Comparison of ENCODE assay signal across 13 cellular contexts in the genomic region with DNA sequence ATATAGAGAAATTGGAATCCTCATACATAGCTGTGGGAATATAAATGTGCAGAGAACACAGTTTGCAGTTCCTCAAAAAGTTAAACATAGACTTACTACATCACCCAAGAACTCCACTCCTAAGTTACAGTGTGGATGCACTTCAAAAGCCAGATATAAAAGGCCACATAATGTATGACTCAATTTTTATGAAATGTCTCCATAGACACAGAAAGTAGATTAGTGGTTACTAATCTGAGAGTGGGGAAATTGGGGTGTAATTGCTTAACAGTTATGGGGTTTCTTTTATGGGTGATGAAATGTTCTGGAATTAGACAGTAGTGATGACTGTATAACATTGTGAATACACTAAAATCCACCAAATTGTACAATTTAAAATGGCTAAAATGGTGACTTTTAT.
DNase-seq lines count a peak whose midpoint lies in the region; ATAC-seq and TF ChIP-seq lines count a peak whose summit lies in the region.
"Had no signal": no experiment of that assay in that cellular context is flagged by ENCODE, and none has a peak within 500 bp of the region (broad histone marks: within the 10 kb centered on the region; RNA-seq: fewer than 3 reads in every experiment).

No MANE protein-coding gene starts in this region.

- no peak overlapping the region for H3K4me3 Mint-ChIP-seq in natural killer cell
- H3K4me3 Mint-ChIP-seq: activated CD4-positive, alpha-beta memory T cell treated with anti-CD3 and anti-CD28 coated beads, Interleukin-2, amount 10 ng/mL, durations not matched to agents 7 days and 5 days; neural progenitor cell; T-cell had no signal

- no peak overlapping the region for H2BK20ac ChIP-seq in IMR-90 (ENCODE audit: low read depth, low read length)

- no peaks in the 10 kb centered on the region for H3K9me3 Mint-ChIP-seq in natural killer cell
- H3K9me3 Mint-ChIP-seq: activated CD4-positive, alpha-beta memory T cell treated with anti-CD3 and anti-CD28 coated beads, Interleukin-2, amount 10 ng/mL, durations not matched to agents 7 days and 5 days; neural progenitor cell; T-cell had no signal

- H3K36me3 ChIP-seq in IMR-90 (ENCODE audit: control insufficient read depth, insufficient read depth, low read length): peaks cover 22% of the 10 kb centered on the region
- H3K36me3 ChIP-seq in mammary epithelial cell (ENCODE audit: insufficient read depth, low read length): peaks cover 12% of the 10 kb centered on the region
- peaks cover 0 to 38% (median 21%) of the 10 kb centered on the region in 4 donors for H3K36me3 ChIP-seq in right lobe of liver

- H3K4me1 ChIP-seq in IMR-90 (ENCODE audit: control insufficient read depth, insufficient read depth, low read length) (no peaks in the 10 kb centered on the region), mammary epithelial cell (ENCODE audit: insufficient read depth, low read length) (peaks cover 3% of the 10 kb centered on the region), right lobe of liver (no peaks in the 10 kb centered on the region)
- H3K4me1 ChIP-seq: neural progenitor cell had no signal

- no peak overlapping the region for H3K4me3 ChIP-seq in IMR-90 (ENCODE audit: insufficient read depth, low read depth, low read length)
- H3K4me3 ChIP-seq in mammary epithelial cell (replicated peaks in 1 of 3; ENCODE audit: insufficient read depth in 1 of 3, low read depth in 2 of 3, low read length in 3 of 3): no peak overlapping the region
- no peak overlapping the region for H3K4me3 ChIP-seq in right lobe of liver
- H3K4me3 ChIP-seq: neural progenitor cell had no signal

- no peak overlapping the region for H4K8ac ChIP-seq in IMR-90 (ENCODE audit: low read depth in 2 of 2, low read length in 2 of 2)

- intact Hi-C loops in IMR-90 (cut with micrococcal nuclease): no loop called here
- intact Hi-C loops in mammary epithelial cell (cut with micrococcal nuclease): loop anchor here (5.0 kb wide), 1 partner anchor 52 kb away; no protein-coding TSS in a partner anchor
- intact Hi-C loops in natural killer cell (cut with micrococcal nuclease): no loop called here
- intact Hi-C loops in right lobe of liver (cut with DNase I): no loop called here

- H3K9me3 ChIP-seq in IMR-90 (ENCODE audit: control insufficient read depth, insufficient read depth, low read length) (no peaks in the 10 kb centered on the region), mammary epithelial cell (replicated peaks; ENCODE audit: insufficient read depth, low read length) (no peaks in the 10 kb centered on the region), right lobe of liver (no peaks in the 10 kb centered on the region)

- H3K27me3 Mint-ChIP-seq in natural killer cell (ENCODE audit: low read depth in 2 of 2): no peaks in the 10 kb centered on the region
- H3K27me3 Mint-ChIP-seq: activated CD4-positive, alpha-beta memory T cell treated with anti-CD3 and anti-CD28 coated beads, Interleukin-2, amount 10 ng/mL, durations not matched to agents 7 days and 5 days; T-cell had no signal

- no peak overlapping the region for H2AK5ac ChIP-seq in IMR-90 (ENCODE audit: low read depth, low read length)

- POLR2A ChIA-PET in IMR-90 (lab: Charles Lee; ENCODE audit: unreplicated experiment): no interaction called here

- no TSS peak for BruUV-seq in IMR-90 (replicated peaks; lab: Mats Ljungman, UMichigan)
- no TSS peak for BruUV-seq in mammary epithelial cell (replicated peaks; lab: Mats Ljungman, UMichigan)

- TF ChIP-seq RAD21 in IMR-90 (IDR thresholded peaks at IDR 0.05; ENCODE audit: low read length): no peak

- peak; percentile 64 for ATAC-seq in IMR-90 (ENCODE audit: low read depth)
- ATAC-seq in natural killer cell: peak in 2 of 3 donors; percentile 22 to 68
- no peak for ATAC-seq in right lobe of liver
- no peak for ATAC-seq in HG03432 (IDR thresholded peaks at IDR 0.05; ENCODE audit: unreplicated experiment)
- ATAC-seq: T-cell had no signal

- peak overlapping the region; percentile 70 to 76 for H3K27ac Mint-ChIP-seq in natural killer cell
- H3K27ac Mint-ChIP-seq: activated CD4-positive, alpha-beta memory T cell treated with anti-CD3 and anti-CD28 coated beads, Interleukin-2, amount 10 ng/mL, durations not matched to agents 7 days and 5 days; neural progenitor cell; T-cell had no signal

- H3K56ac ChIP-seq in IMR-90 (ENCODE audit: extremely low read depth, insufficient read depth, low read length): no peak overlapping the region

- no peaks in the 10 kb centered on the region for H3K27me3 ChIP-seq in IMR-90 (ENCODE audit: control insufficient read depth, insufficient read depth, low read length)
- no peaks in the 10 kb centered on the region for H3K27me3 ChIP-seq in mammary epithelial cell (ENCODE audit: insufficient read depth, low read length)
- no peaks in the 10 kb centered on the region for H3K27me3 ChIP-seq in right lobe of liver
- H3K27me3 ChIP-seq: neural progenitor cell had no signal

- H3K9ac ChIP-seq in IMR-90 (ENCODE audit: low read depth, low read length) (no peak overlapping the region), mammary epithelial cell (ENCODE audit: insufficient read depth, low read length) (no peak overlapping the region)
- H3K9ac ChIP-seq: neural progenitor cell had no signal

- H4K20me1 ChIP-seq in IMR-90 (ENCODE audit: insufficient read depth, low read length) (peaks cover 5% of the 10 kb centered on the region; the same call in 1 of the 2 replicates), mammary epithelial cell (ENCODE audit: insufficient read depth, low read length) (no peaks in the 10 kb centered on the region)

- no peak overlapping the region for H2BK5ac ChIP-seq in IMR-90 (ENCODE audit: low read depth, low read length, poor library complexity, severe bottlenecking)

- dilution Hi-C loops in IMR-90 (cut with HindIII; ENCODE audit: low sequenced_read_pairs, unreplicated experiment): no loop called here
- dilution Hi-C loops in mammary epithelial cell (cut with HindIII; ENCODE audit: low sequenced_read_pairs): no loop called here

- H3K23ac ChIP-seq in IMR-90 (ENCODE audit: low read depth, low read length): no peak overlapping the region

- in situ Hi-C loops in IMR-90 (cut with MboI; ENCODE audit: low sequenced_read_pairs) (no loop called here), mammary epithelial cell (cut with MboI; ENCODE audit: low sequenced_read_pairs in 2 of 2) (no loop called here)

- peaks cover 9% of the 10 kb centered on the region for H3K9me1 ChIP-seq in IMR-90 (ENCODE audit: insufficient read depth, low read length)

- H4K91ac ChIP-seq in IMR-90 (ENCODE audit: insufficient read depth, low read depth, low read length): no peak overlapping the region

- H3K4me2 ChIP-seq in IMR-90 (ENCODE audit: low read depth, low read length) (no peak overlapping the region), mammary epithelial cell (ENCODE audit: insufficient read depth, low read depth, low read length) (no peak overlapping the region)
- H3K4me2 ChIP-seq: neural progenitor cell had no signal

- no peak overlapping the region for H2BK15ac ChIP-seq in IMR-90 (ENCODE audit: low read depth, low read length)

- no peak overlapping the region for H3K4ac ChIP-seq in IMR-90 (ENCODE audit: low read depth, low read length)

- no peak overlapping the region for H3K18ac ChIP-seq in IMR-90 (ENCODE audit: low read depth, low read length)

- no peak overlapping the region for H4K5ac ChIP-seq in IMR-90 (ENCODE audit: low read depth, low read length)

- no peak overlapping the region for H2AFZ ChIP-seq in IMR-90 (replicated peaks; ENCODE audit: low read length, poor library complexity)
- H2AFZ ChIP-seq in mammary epithelial cell (ENCODE audit: low read depth, low read length): no peak overlapping the region
- H2AFZ ChIP-seq: neural progenitor cell had no signal

- H3K4me1 Mint-ChIP-seq in natural killer cell: peaks cover 44 to 48% of the 10 kb centered on the region in 2 donors
- H3K4me1 Mint-ChIP-seq: neural progenitor cell had no signal

- peaks cover 31% of the 10 kb centered on the region for H3K79me2 ChIP-seq in mammary epithelial cell (ENCODE audit: insufficient read depth, low read length)

- no peak overlapping the region for H3K27ac ChIP-seq in IMR-90 (ENCODE audit: insufficient read depth, low read length)
- no peak overlapping the region for H3K27ac ChIP-seq in mammary epithelial cell (ENCODE audit: insufficient read depth, low read depth, low read length)
- H3K27ac ChIP-seq in right lobe of liver: no peak overlapping the region
- H3K27ac ChIP-seq: neural progenitor cell had no signal

- no peak overlapping the region for H2AK9ac ChIP-seq in IMR-90 (replicated peaks; ENCODE audit: low read depth, low read length, poor library complexity)

- peaks cover 28% of the 10 kb centered on the region for H3K36me3 Mint-ChIP-seq in natural killer cell

- no peak overlapping the region for H3K14ac ChIP-seq in IMR-90 (replicated peaks; ENCODE audit: low read depth, low read length)

- DNase-seq in AML-193 (lab: John Stamatoyannopoulos, UW): peak; percentile 97
- peak; percentile 76 for DNase-seq in IMR-90
- peak; percentile 70 for DNase-seq in mammary epithelial cell
- no peak for DNase-seq in natural killer cell
- no peak for DNase-seq in ecto neural progenitor cell (ENCODE audit: low spot score)
- no peak for DNase-seq in right lobe of liver
- no peak for DNase-seq in midbrain (lab: John Stamatoyannopoulos, UW)
- DNase-seq: activated CD4-positive, alpha-beta memory T cell treated with anti-CD3 and anti-CD28 coated beads, Interleukin-2, amount 10 ng/mL, durations not matched to agents 7 days and 5 days; NCI-H1694; NCI-H82; T-cell had no signal

- CTCF ChIA-PET in IMR-90 (lab: Yijun Ruan, JAX) (no interaction called here), mammary epithelial cell (lab: Charles Lee; ENCODE audit: low non-redundant PET) (no interaction called here)

- TF ChIP-seq CTCF in IMR-90 (conservative IDR thresholded peaks at IDR 0.05; ENCODE audit: low read depth, low read length): no peak
- no peak for TF ChIP-seq CTCF in mammary epithelial cell (conservative IDR thresholded peaks at IDR 0.05 in 1 of 2, IDR thresholded peaks at IDR 0.05 in 1 of 2; ENCODE audit: extremely low read depth in 1 of 2, insufficient read depth in 1 of 2, low read depth in 1 of 2, low read length in 2 of 2)
- TF ChIP-seq CTCF in natural killer cell (IDR thresholded peaks at IDR 0.05): no peak
- TF ChIP-seq CTCF in right lobe of liver (IDR thresholded peaks at IDR 0.05): no peak

- TF ChIP-seq POLR2A in IMR-90 (IDR thresholded peaks at IDR 0.05; ENCODE audit: low read depth, low read length) (no peak), right lobe of liver (IDR thresholded peaks at IDR 0.05) (no peak)

- H3K79me1 ChIP-seq in IMR-90 (ENCODE audit: low read depth in 1 of 2, low read length in 2 of 2): peaks cover 5 to 20% of the 10 kb centered on the region in 2 experiments

- no peak overlapping the region for H2BK120ac ChIP-seq in IMR-90 (ENCODE audit: low read depth, low read length)

TF ChIP-seq in IMR-90, 13 proteins besides CTCF, POLR2A, EP300 and RAD21:
- no peak for TF ChIP-seq MAFK (IDR thresholded peaks at IDR 0.05; ENCODE audit: low read depth, low read length)
- peak; percentile 91 for TF ChIP-seq CEBPB (IDR thresholded peaks at IDR 0.05; ENCODE audit: low read depth, low read length)
- TF ChIP-seq FOS (IDR thresholded peaks at IDR 0.05; ENCODE audit: low read depth, low read length): 0 out of 2 replicates have a peak, but pooled peaks have one; percentile 25

Comparison
In these comparisons a context has a peak if more than half of its experiments do, and no peak if none do; other contexts are left out.
1. DNase-seq: peak in AML-193 (2 of 2), IMR-90 (single experiment) and mammary epithelial cell (single experiment); none in natural killer cell (single experiment), ecto neural progenitor cell (single experiment), right lobe of liver (0 of 3) and midbrain (single experiment).
2. ATAC-seq: peak in IMR-90 (single experiment) and natural killer cell (2 of 3); none in right lobe of liver (0 of 4) and HG03432 (single experiment).